31 cellular contexts compared by ENCODE assay signal in the genomic region with DNA sequence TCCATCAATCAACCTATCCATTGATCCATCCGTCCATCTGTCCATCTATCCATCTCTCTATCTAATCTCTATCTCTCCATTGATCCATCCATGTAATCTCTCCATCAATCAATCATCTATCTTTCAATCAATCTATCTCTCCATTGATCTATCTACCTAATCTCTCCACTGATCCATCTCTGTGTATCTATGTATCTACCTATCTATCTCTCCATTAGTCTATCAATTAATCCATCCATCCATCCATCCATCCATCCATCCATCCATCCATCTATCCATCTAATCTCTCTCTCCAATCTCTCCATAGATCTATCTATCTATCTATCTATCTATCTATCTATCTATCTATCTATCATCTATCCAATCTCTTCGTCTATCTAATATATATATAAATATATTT. TPM values are rescaled to one million over a fixed set of nuclear protein-coding genes. Genes with fewer than 3 reads are reported as not detected.
"Had no signal": no experiment of that assay in that cellular context is flagged by ENCODE, and none has a peak within 500 bp of the region (broad histone marks: within the 10 kb centered on the region; RNA-seq: fewer than 3 reads in every experiment).

No MANE protein-coding gene starts in this region.

- H3K27me3 ChIP-seq: testis, thyroid gland, uterus had no signal

- DNase-seq: stimulated activated CD4-positive, alpha-beta T cell treated with anti-CD3 and anti-CD28 coated beads, Interleukin-2, amount 100 ng/mL, for 48 hours; stimulated activated CD4-positive, alpha-beta T cell treated with anti-CD3 and anti-CD28 coated beads, Interleukin-4, amount 100 ng/mL, for 1 hour; stimulated activated CD4-positive, alpha-beta T cell treated with anti-CD3 and anti-CD28 coated beads, Interleukin-4, amount 100 ng/mL, for 24 hours; stimulated activated CD4-positive, alpha-beta T cell treated with anti-CD3 and anti-CD28 coated beads, Interleukin-4, amount 100 ng/mL, for 4 hours; stimulated activated CD8-positive, alpha-beta memory T cell treated with anti-CD3 and anti-CD28 coated beads, Interleukin-4, amount 100 ng/mL, for 48 hours; stimulated activated naive B cell treated with anti-CD40 and anti-IgM and Interleukin-4, amounts not matched to agents 10 μg/mL and 1 μg/mL and 100 μg/mL, for 72 hours; stimulated activated naive CD4-positive, alpha-beta T cell; stimulated activated naive CD4-positive, alpha-beta T cell treated with Interleukin-2 at 50 U/mL for 16 hours; stimulated activated naive CD8-positive, alpha-beta T cell treated with anti-CD3 and anti-CD28 coated beads, Interleukin-15, amount 100 ng/mL, for 72 hours; stimulated activated naive CD8-positive, alpha-beta T cell treated with anti-CD3 and anti-CD28 coated beads, Interleukin-15, Interleukin-2, amounts not matched to agents 100 U/mL and 50 U/mL, for 24 hours; stomach; substantia nigra; thyroid gland; transverse colon; trophoblast cell; upper lobe of left lung; upper lobe of right lung; uterus had no signal

- FAIRE-seq: urothelium cell line had no signal

- H3K4me3 ChIP-seq: stomach, suprapubic skin, testis, thoracic aorta, thyroid gland, tibial artery, tibial nerve, transverse colon, upper lobe of left lung, upper lobe of right lung, uterus, vagina had no signal

- H3K27ac ChIP-seq: stomach, suprapubic skin, testis, thoracic aorta, thyroid gland, tibial artery, tibial nerve, transverse colon, upper lobe of left lung, upper lobe of right lung, uterus, vagina had no signal

- ATAC-seq: stimulated activated effector memory CD8-positive, alpha-beta T cell treated with anti-CD3 and anti-CD28 coated beads, Interleukin-12 subunit alpha, Interleukin-12 subunit beta, amount 100 ng/mL, for 72 hours; stimulated activated memory B cell treated with anti-CD40 and anti-IgM and Interleukin-4, amounts not matched to agents 10 μg/mL and 1 μg/mL and 100 μg/mL, for 72 hours; stimulated activated naive B cell treated with anti-CD40 and anti-IgM and Interleukin-4, amounts not matched to agents 10 μg/mL and 1 μg/mL and 100 μg/mL, for 72 hours; stimulated activated naive CD8-positive, alpha-beta T cell treated with anti-CD3 and anti-CD28 coated beads, Interleukin-15, amount 100 ng/mL, for 72 hours; stimulated activated naive CD8-positive, alpha-beta T cell treated with anti-CD3 and anti-CD28 coated beads, Interleukin-15, Interleukin-2, amounts not matched to agents 100 U/mL and 50 U/mL, for 24 hours; upper lobe of right lung had no signal

- H3K36me3 ChIP-seq: stomach, suprapubic skin, thoracic aorta, thyroid gland, tibial artery, tibial nerve, transverse colon, upper lobe of left lung, upper lobe of right lung, uterus, vagina had no signal

- H3K4me1 ChIP-seq: stomach, suprapubic skin, testis, thyroid gland, tibial artery, tibial nerve, transverse colon, upper lobe of left lung, upper lobe of right lung, uterus, vagina had no signal

- H3K9me3 ChIP-seq: stomach, suprapubic skin, testis, thoracic aorta, thyroid gland, tibial artery, tibial nerve, transverse colon, upper lobe of left lung, upper lobe of right lung, uterus, vagina had no signal

RNA-seq across cellular contexts. Expression of gene RNF222, which starts 3.5 kb away (rescaled TPM):
- total RNA-seq: stomach, subcutaneous adipose tissue, temporal lobe, thyroid gland, transverse colon, upper lobe of left lung, upper lobe of right lung, ureter, urinary bladder, uterus had no signal
- polyA plus RNA-seq: urinary bladder had no signal
